Comparison of ENCODE assay signal across 1 cellular context in genomic region chr3:85090495-85090894, GRCh38.
TF ChIP-seq lines count a peak whose summit lies in the region.

No MANE protein-coding gene starts in this region.

TF ChIP-seq in GM23338, 12 proteins besides CTCF, POLR2A, EP300 and RAD21 (continued from another document):
- TF ChIP-seq ZNF462 (CRISPR knock-in tag; IDR thresholded peaks at IDR 0.05): no peak
- TF ChIP-seq EZH2 (IDR thresholded peaks at IDR 0.05; ENCODE audit: low read depth, unreplicated experiment): no peak
- TF ChIP-seq NANOG (IDR thresholded peaks at IDR 0.05; ENCODE audit: borderline replicate concordance): no peak
- TF ChIP-seq EZH2phosphoT487 (IDR thresholded peaks at IDR 0.05; ENCODE audit: unreplicated experiment): no peak
- no peak for TF ChIP-seq CREB1 (CRISPR knock-in tag; IDR thresholded peaks at IDR 0.05; ENCODE audit: low read depth)
- no peak for TF ChIP-seq ZNF114 (CRISPR knock-in tag; IDR thresholded peaks at IDR 0.05)
